ENCODE assay signal across 8 cellular contexts in genomic region chr1:16145988-16146887, GRCh38. TPM values are rescaled to one million over a fixed set of nuclear protein-coding genes. Genes with fewer than 3 reads are reported as not detected.
DNase-seq lines count a peak whose midpoint lies in the region; FAIRE-seq and TF ChIP-seq lines count a peak whose summit lies in the region.

No MANE protein-coding gene starts in this region.

- H3K9me3 ChIP-seq in CD8-positive, alpha-beta memory T cell (ENCODE audit: low read length), result no peaks in the 10 kb centered on the region
- H3K9me3 ChIP-seq in NT2/D1 (ENCODE audit: insufficient read depth, low read length), result no peaks in the 10 kb centered on the region

- no peak overlapping the region for H3K4me3 ChIP-seq in CD8-positive, alpha-beta memory T cell (ENCODE audit: low read length)
- H3K4me3 ChIP-seq in NT2/D1 (ENCODE audit: insufficient read length, low read depth) (peak overlapping the region; percentile 8), epithelial cell of proximal tubule (ENCODE audit: low read depth, low read length) (peak overlapping the region; percentile 43)

- CTCF ChIA-PET in CD8-positive, alpha-beta memory T cell (lab: Charles Lee), result interaction anchor here (1.3 to 2.0 kb wide), 2 partner anchors 10 to 67 kb away, joined by 3 to 6 read pairs; no protein-coding TSS in a partner anchor

- H3K36me3 Mint-ChIP-seq in CD8-positive, alpha-beta memory T cell, result no peaks in the 10 kb centered on the region

- peak overlapping the region; percentile 76 for H3K9ac ChIP-seq in NT2/D1 (ENCODE audit: insufficient read length, low read depth)

- peak overlapping the region; percentile 43 for H3K27ac ChIP-seq in CD8-positive, alpha-beta memory T cell (ENCODE audit: low read depth, low read length)

- POLR2A ChIA-PET in CD8-positive, alpha-beta memory T cell (lab: Charles Lee), result no interaction called here

- H3K4me1 Mint-ChIP-seq in CD8-positive, alpha-beta memory T cell, result peaks cover 0 to 6% (median 3%) of the 10 kb centered on the region in 3 donors

- DNase-seq in CD8-positive, alpha-beta memory T cell, result no peak
- DNase-seq in NT2/D1 (ENCODE audit: low read depth, low spot score), result peak; percentile 74
- no peak for DNase-seq in epithelial cell of proximal tubule (ENCODE audit: low read depth)
- DNase-seq in myocyte (ENCODE audit: low read depth), result peak; percentile 89
- no peak for DNase-seq in stimulated activated CD4-positive, alpha-beta T cell treated with anti-CD3 and anti-CD28 coated beads, Interleukin-1b, Interleukin-23, amount 100 ng/mL, for 48 hours
- DNase-seq in HPDE6-E6E7 (ENCODE audit: extremely low spot score), result no peak
- DNase-seq in superior temporal gyrus (ENCODE audit: extremely low spot score), result no peak
- DNase-seq in D721Med (ENCODE audit: insufficient read length, low spot score), result no peak

- H3K4me1 ChIP-seq in CD8-positive, alpha-beta memory T cell (ENCODE audit: insufficient read depth, low read length), result peaks cover 23% of the 10 kb centered on the region
- H3K4me1 ChIP-seq in NT2/D1 (ENCODE audit: insufficient read depth, insufficient read length), result peaks cover 44% of the 10 kb centered on the region

- H3K4me3 Mint-ChIP-seq in CD8-positive, alpha-beta memory T cell, result no peak overlapping the region

- H3K27me3 Mint-ChIP-seq in CD8-positive, alpha-beta memory T cell, result peaks cover 2 to 14% of the 10 kb centered on the region in 2 donors

- H3K36me3 ChIP-seq in CD8-positive, alpha-beta memory T cell (ENCODE audit: insufficient read depth, low read length), result no peaks in the 10 kb centered on the region
- peaks cover 87% of the 10 kb centered on the region for H3K36me3 ChIP-seq in NT2/D1 (ENCODE audit: insufficient read depth, insufficient read length, low read length)

- FAIRE-seq in D721Med (lab: Jason Lieb, UNC), result no peak

- no peaks in the 10 kb centered on the region for H3K9me3 Mint-ChIP-seq in CD8-positive, alpha-beta memory T cell

- H3K27me3 ChIP-seq in CD8-positive, alpha-beta memory T cell (ENCODE audit: insufficient read depth, low read length, poor library complexity, severe bottlenecking), result peaks cover 3% of the 10 kb centered on the region
- no peaks in the 10 kb centered on the region for H3K27me3 ChIP-seq in NT2/D1 (ENCODE audit: insufficient read depth, insufficient read length)

- TF ChIP-seq CTCF in epithelial cell of proximal tubule (conservative IDR thresholded peaks at IDR 0.05; ENCODE audit: low read depth, low read length) (peak; percentile 1), D721Med (IDR thresholded peaks at IDR 0.05; ENCODE audit: insufficient read depth, missing control alignments) (no peak)

- H3K27ac Mint-ChIP-seq in CD8-positive, alpha-beta memory T cell, result peak overlapping the region in 1 of 8 donors; percentile 88

RNA-seq across cellular contexts. Expression of gene EPHA2, which starts 9.6 kb away (rescaled TPM):
- not detected for total RNA-seq in CD8-positive, alpha-beta memory T cell
- not detected for polyA plus RNA-seq in CD8-positive, alpha-beta memory T cell
- total RNA-seq in epithelial cell of proximal tubule (112 and 131 TPM in 2 replicates), myocyte (18.1 and 25.2 TPM in 2 replicates)
- polyA plus RNA-seq in myocyte (2012), result 32.6 TPM

Comparison
In these comparisons a context has a peak if more than half of its experiments do, and no peak if none do; other contexts are left out.
1. DNase-seq: peak in NT2/D1 (single experiment) and myocyte (single experiment); none in CD8-positive, alpha-beta memory T cell (0 of 5), epithelial cell of proximal tubule (single experiment), stimulated activated CD4-positive, alpha-beta T cell treated with anti-CD3 and anti-CD28 coated beads, Interleukin-1b, Interleukin-23, amount 100 ng/mL, for 48 hours (single experiment), HPDE6-E6E7 (single experiment), superior temporal gyrus (single experiment) and D721Med (single experiment).
2. RNA of gene EPHA2, which starts 9.6 kb away (total RNA-seq): 112 to 131 TPM in epithelial cell of proximal tubule and 18.1 to 25.2 TPM in myocyte; not detected in CD8-positive, alpha-beta memory T cell; every median in the first group is over 10 times any median in the second.